17 cellular contexts compared by ENCODE assay signal in the genomic region with DNA sequence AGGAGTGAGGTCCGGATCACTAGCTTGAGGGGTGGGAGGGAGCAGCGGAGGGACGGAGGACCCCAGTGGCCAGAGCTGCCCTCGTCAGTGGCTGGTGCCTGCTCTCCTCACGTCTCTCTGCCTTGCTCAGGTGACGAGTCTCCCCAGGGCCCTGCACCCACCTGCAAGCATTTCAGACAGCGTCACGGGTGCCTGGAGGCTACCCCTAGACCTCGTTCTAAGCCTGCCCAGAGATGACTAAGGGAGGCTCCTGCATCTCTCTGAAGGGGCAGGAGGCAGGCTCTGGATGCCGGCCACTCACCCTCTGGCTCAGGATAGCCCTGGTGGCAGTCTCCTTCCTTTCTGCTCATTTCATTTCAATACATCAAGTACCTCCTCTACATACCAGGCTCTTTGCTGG.
A peak's percentile ranks its signal among the peaks of the same experiment; 100 is the strongest.
DNase-seq lines count a peak whose midpoint lies in the region; ATAC-seq and TF ChIP-seq lines count a peak whose summit lies in the region.
"Had no signal": no experiment of that assay in that cellular context is flagged by ENCODE, and none has a peak within 500 bp of the region (broad histone marks: within the 10 kb centered on the region; RNA-seq: fewer than 3 reads in every experiment).

No MANE protein-coding gene starts in this region.

- H3K9me3 ChIP-seq in mammary epithelial cell (replicated peaks; ENCODE audit: insufficient read depth, low read length): no peaks in the 10 kb centered on the region
- H3K9me3 ChIP-seq in upper lobe of right lung: no peaks in the 10 kb centered on the region
- H3K9me3 ChIP-seq in tibial nerve: no peaks in the 10 kb centered on the region
- H3K9me3 ChIP-seq: SJCRH30 had no signal

- BruUV-seq in mammary epithelial cell (replicated peaks; lab: Mats Ljungman, UMichigan) (no TSS peak), MCF 10A (replicated peaks; lab: Mats Ljungman, UMichigan) (no TSS peak)

- TF ChIP-seq POLR2A in tibial nerve (IDR thresholded peaks at IDR 0.05): no peak

- in situ Hi-C loops in mammary epithelial cell (cut with MboI; ENCODE audit: low sequenced_read_pairs in 2 of 2): loop anchor here (25.0 kb wide), 2 partner anchors 716 to 916 kb away; a partner anchor contains a TSS

- H3K27ac ChIP-seq in mammary epithelial cell (ENCODE audit: insufficient read depth, low read depth, low read length): no peak overlapping the region
- no peak overlapping the region for H3K27ac ChIP-seq in upper lobe of right lung
- H3K27ac ChIP-seq in tibial nerve: no peak overlapping the region
- H3K27ac ChIP-seq: SJCRH30 had no signal

- peaks cover 45% of the 10 kb centered on the region for H3K4me1 ChIP-seq in mammary epithelial cell (ENCODE audit: insufficient read depth, low read length)
- peaks cover 3% of the 10 kb centered on the region for H3K4me1 ChIP-seq in upper lobe of right lung
- H3K4me1 ChIP-seq in tibial nerve: peaks cover 0 to 31% (median 0%) of the 10 kb centered on the region in 4 donors
- H3K4me1 ChIP-seq: SJCRH30 had no signal

- H3K36me3 ChIP-seq in mammary epithelial cell (ENCODE audit: insufficient read depth, low read length): no peaks in the 10 kb centered on the region
- H3K36me3 ChIP-seq in upper lobe of right lung: peaks cover under 1% of the 10 kb centered on the region
- no peaks in the 10 kb centered on the region for H3K36me3 ChIP-seq in tibial nerve
- H3K36me3 ChIP-seq: SJCRH30 had no signal

- TF ChIP-seq CTCF in mammary epithelial cell (conservative IDR thresholded peaks at IDR 0.05 in 1 of 2, IDR thresholded peaks at IDR 0.05 in 1 of 2; ENCODE audit: extremely low read depth in 1 of 2, insufficient read depth in 1 of 2, low read depth in 1 of 2, low read length in 2 of 2): no peak
- TF ChIP-seq CTCF in MCF 10A (IDR thresholded peaks at IDR 0.05; ENCODE audit: unreplicated experiment): no peak
- no peak for TF ChIP-seq CTCF in fibroblast of the aortic adventitia (IDR thresholded peaks at IDR 0.05; ENCODE audit: insufficient read depth, low read length)
- TF ChIP-seq CTCF in upper lobe of right lung (IDR thresholded peaks at IDR 0.05): no peak
- no peak for TF ChIP-seq CTCF in tibial nerve (IDR thresholded peaks at IDR 0.05)

- H3K9ac ChIP-seq in mammary epithelial cell (ENCODE audit: insufficient read depth, low read length): no peak overlapping the region

- peak; percentile 44 for DNase-seq in mammary epithelial cell
- no peak for DNase-seq in MCF 10A (ENCODE audit: unreplicated experiment)
- peak; percentile 84 for DNase-seq in M059J (ENCODE audit: low read depth)
- DNase-seq in fibroblast of the aortic adventitia (ENCODE audit: low read depth): peak; percentile 40
- DNase-seq in upper lobe of right lung: no peak
- no peak for DNase-seq in pons (ENCODE audit: low spot score)
- no peak for DNase-seq in cerebellar cortex (ENCODE audit: low spot score)
- no peak for DNase-seq in tibial nerve (ENCODE audit: low spot score in 2 of 2)
- DNase-seq: 8988T; Calu3; CD4-positive, CD25-positive, alpha-beta regulatory T cell; DMS79; NCI-H1417; NCI-H2081 treated with DMSO at 0.1 percent for 48 hours; NCI-H524; SJCRH30 had no signal

- H3K4me2 ChIP-seq in mammary epithelial cell (ENCODE audit: insufficient read depth, low read depth, low read length): peak overlapping the region; percentile 54

- POLR2A ChIA-PET in MCF 10A (lab: Yijun Ruan, JAX): no interaction called here

- no peaks in the 10 kb centered on the region for H3K36me3 Mint-ChIP-seq in MCF 10A (ENCODE audit: insufficient read depth, unreplicated experiment)
- H3K36me3 Mint-ChIP-seq: CD4-positive, CD25-positive, alpha-beta regulatory T cell had no signal

- TF ChIP-seq EP300 in tibial nerve (IDR thresholded peaks at IDR 0.05): no peak

- intact Hi-C loops in mammary epithelial cell (cut with micrococcal nuclease) (no loop called here), MCF 10A (cut with micrococcal nuclease) (no loop called here), upper lobe of right lung (cut with DNase I) (no loop called here)

- peak overlapping the region; percentile 84 for H2AFZ ChIP-seq in mammary epithelial cell (ENCODE audit: low read depth, low read length)

- ATAC-seq in upper lobe of right lung: peak; percentile 4
- ATAC-seq: HepG2 had no signal

- H3K4me3 Mint-ChIP-seq in MCF 10A (ENCODE audit: unreplicated experiment): no peak overlapping the region
- H3K4me3 Mint-ChIP-seq: CD4-positive, CD25-positive, alpha-beta regulatory T cell had no signal

- no peaks in the 10 kb centered on the region for H3K79me2 ChIP-seq in mammary epithelial cell (ENCODE audit: insufficient read depth, low read length)

- dilution Hi-C loops in mammary epithelial cell (cut with HindIII; ENCODE audit: low sequenced_read_pairs): loop anchor here (10.0 kb wide), 1 partner anchor 309 kb away; no protein-coding TSS in a partner anchor

- H3K27me3 Mint-ChIP-seq in MCF 10A (ENCODE audit: insufficient read depth, unreplicated experiment): no peaks in the 10 kb centered on the region
- H3K27me3 Mint-ChIP-seq: CD4-positive, CD25-positive, alpha-beta regulatory T cell had no signal

- CTCF ChIA-PET in mammary epithelial cell (lab: Charles Lee; ENCODE audit: low non-redundant PET): no interaction called here
- CTCF ChIA-PET in MCF 10A (lab: Yijun Ruan, JAX): no interaction called here

- H3K9me3 Mint-ChIP-seq in MCF 10A (ENCODE audit: unreplicated experiment): no peaks in the 10 kb centered on the region

- H3K4me3 ChIP-seq in mammary epithelial cell (replicated peaks in 1 of 3; ENCODE audit: insufficient read depth in 1 of 3, low read depth in 2 of 3, low read length in 3 of 3): no peak overlapping the region
- H3K4me3 ChIP-seq in fibroblast of the aortic adventitia (ENCODE audit: low read depth, low read length): no peak overlapping the region
- no peak overlapping the region for H3K4me3 ChIP-seq in upper lobe of right lung
- no peak overlapping the region for H3K4me3 ChIP-seq in tibial nerve
- H3K4me3 ChIP-seq: SJCRH30 had no signal

- H4K20me1 ChIP-seq in mammary epithelial cell (ENCODE audit: insufficient read depth, low read length): no peaks in the 10 kb centered on the region

- 33% methylated on average over 9 of the region's 10 CpGs for WGBS in mammary epithelial cell (ENCODE audit: low coverage, missing lambda C conversion rate)
- WGBS in tibial nerve, 2 donors: 81 to 90% methylated on average over 10 of the region's 10 CpGs

- H3K27me3 ChIP-seq in mammary epithelial cell (ENCODE audit: insufficient read depth, low read length) (no peaks in the 10 kb centered on the region), upper lobe of right lung (no peaks in the 10 kb centered on the region), tibial nerve (no peaks in the 10 kb centered on the region)
- H3K27me3 ChIP-seq: SJCRH30 had no signal

- H3K27ac Mint-ChIP-seq in MCF 10A (ENCODE audit: low read depth, unreplicated experiment): no peak overlapping the region
- H3K27ac Mint-ChIP-seq: CD4-positive, CD25-positive, alpha-beta regulatory T cell had no signal

- no peaks in the 10 kb centered on the region for H3K4me1 Mint-ChIP-seq in MCF 10A (ENCODE audit: insufficient read depth, unreplicated experiment)
- H3K4me1 Mint-ChIP-seq: CD4-positive, CD25-positive, alpha-beta regulatory T cell had no signal

Comparison
In these comparisons a context has a peak if more than half of its experiments do, and no peak if none do; other contexts are left out.
1. DNase-seq: peak in mammary epithelial cell (single experiment), M059J (single experiment) and fibroblast of the aortic adventitia (single experiment); none in MCF 10A (single experiment), upper lobe of right lung (single experiment), pons (single experiment), cerebellar cortex (single experiment) and tibial nerve (0 of 2).